ENCODE assay signal across 8 cellular contexts in the genomic region with DNA sequence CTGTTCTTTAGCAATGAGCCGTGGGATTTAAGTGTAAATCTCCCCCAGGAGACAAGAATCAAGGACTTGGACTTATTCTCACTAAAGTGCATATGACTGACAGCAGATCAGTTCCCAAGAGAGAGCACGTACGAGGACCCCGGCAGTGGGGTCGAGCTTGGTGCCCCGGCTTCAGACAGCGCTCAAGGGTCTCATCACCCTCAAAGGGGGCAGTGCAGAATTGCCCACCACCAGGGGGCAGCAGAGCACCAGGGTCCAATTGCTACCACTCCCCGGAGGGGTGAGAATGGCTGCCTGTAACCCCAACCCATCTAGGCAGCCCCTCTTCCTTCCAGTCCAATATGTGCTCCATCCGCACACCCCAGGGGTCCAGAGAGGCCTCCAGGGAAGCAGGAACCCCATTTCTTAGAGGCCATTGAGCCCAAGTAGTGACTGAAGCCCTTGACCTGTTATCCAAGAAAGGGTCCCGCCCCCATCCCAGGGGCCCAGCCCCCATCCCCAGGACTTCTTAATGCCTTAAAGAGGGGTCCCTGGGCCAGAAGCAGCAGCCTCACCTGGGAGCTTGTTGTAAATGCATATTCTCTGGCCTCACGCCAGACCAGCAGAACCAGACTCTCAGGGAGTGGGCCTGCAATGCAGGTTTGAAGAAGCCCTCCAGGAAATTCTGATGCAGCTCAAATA.
A peak's percentile ranks its signal among the peaks of the same experiment; 100 is the strongest.
DNase-seq lines count a peak whose midpoint lies in the region; ATAC-seq and TF ChIP-seq lines count a peak whose summit lies in the region.

No MANE protein-coding gene starts in this region.

- no peak overlapping the region for H3K27ac ChIP-seq in 22Rv1
- no peak overlapping the region for H3K27ac ChIP-seq in SJCRH30

- H3K4me3 ChIP-seq in GM12875 (ENCODE audit: low read depth, low read length), result no peak overlapping the region
- no peak overlapping the region for H3K4me3 ChIP-seq in SJCRH30

- intact Hi-C loops in left cardiac atrium (cut with DNase I), result loop anchor here in 1 of 2 donors (5.0 kb wide), 1 partner anchor 47 kb away; no protein-coding TSS in a partner anchor

- no peaks in the 10 kb centered on the region for H3K36me3 ChIP-seq in SJCRH30

- H3K27me3 ChIP-seq in SJCRH30, result no peaks in the 10 kb centered on the region

- TF ChIP-seq CTCF in 22Rv1 (IDR thresholded peaks at IDR 0.05) (peak; percentile 93), GM12875 (IDR thresholded peaks at IDR 0.05; ENCODE audit: borderline replicate concordance, insufficient read depth, low read depth, low read length) (peak; percentile 84)

- no peaks in the 10 kb centered on the region for H3K9me3 ChIP-seq in SJCRH30 (replicated peaks)

- peaks cover 28% of the 10 kb centered on the region for H3K4me1 ChIP-seq in SJCRH30

- peak in 1 of 2 donors; percentile 3 for ATAC-seq in left cardiac atrium
- ATAC-seq in GM18502 (IDR thresholded peaks at IDR 0.05; ENCODE audit: poor library complexity, unreplicated experiment), result no peak

- DNase-seq in SJCRH30 (peak; percentile 55 to 73), left cardiac atrium (peak; percentile 66), putamen (ENCODE audit: low spot score) (no peak)
- DNase-seq in activated gamma-delta T cell treated with anti-CD3 and anti-CD28 coated beads, Interleukin-2, amount 50 U/mL, for 16 hours (ENCODE audit: low read depth), result peak; percentile 55
- DNase-seq in stimulated activated CD4-positive, alpha-beta T cell treated with anti-CD3 and anti-CD28 coated beads, Interleukin-12 subunit alpha, Interleukin-12 subunit beta, amount 100 ng/mL, for 4 hours, result peak; percentile 71
